Comparison of ENCODE assay signal across 10 cellular contexts in the genomic region with DNA sequence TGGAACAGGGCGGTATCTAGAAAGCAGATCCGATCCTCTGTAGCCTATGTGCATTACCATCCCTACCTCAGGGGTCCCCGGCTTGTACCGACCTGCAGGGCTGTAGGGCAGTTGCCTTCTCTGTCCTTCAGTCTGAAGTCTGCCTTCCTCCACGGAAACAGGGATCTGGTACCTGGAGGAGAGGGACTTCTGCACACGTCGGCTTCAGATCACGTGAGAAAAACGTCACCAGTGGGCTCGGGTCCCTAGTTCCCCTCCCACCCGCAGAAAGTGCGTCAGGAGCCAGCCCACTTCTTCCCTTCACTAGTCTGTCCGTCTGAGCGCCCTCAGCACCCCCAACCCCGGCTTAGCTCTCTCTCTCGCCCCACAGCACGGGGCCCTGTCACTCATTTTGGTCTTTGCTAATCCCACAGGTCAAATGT. TPM values are rescaled to one million over a fixed set of nuclear protein-coding genes. Genes with fewer than 3 reads are reported as not detected.
DNase-seq lines count a peak whose midpoint lies in the region; ATAC-seq and TF ChIP-seq lines count a peak whose summit lies in the region.
"Had no signal": no experiment of that assay in that cellular context is flagged by ENCODE, and none has a peak within 500 bp of the region (broad histone marks: within the 10 kb centered on the region; RNA-seq: fewer than 3 reads in every experiment).

A gene with protein sequence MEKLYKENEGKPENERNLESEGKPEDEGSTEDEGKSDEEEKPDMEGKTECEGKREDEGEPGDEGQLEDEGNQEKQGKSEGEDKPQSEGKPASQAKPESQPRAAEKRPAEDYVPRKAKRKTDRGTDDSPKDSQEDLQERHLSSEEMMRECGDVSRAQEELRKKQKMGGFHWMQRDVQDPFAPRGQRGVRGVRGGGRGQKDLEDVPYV (minus strand): TSS at position 170 of the 422 bp plus-strand sequence. CDS start 2,187 bp downstream, outside the sequence.

- TF ChIP-seq CTCF in testis (IDR thresholded peaks at IDR 0.05) = no peak

- H3K4me1 Mint-ChIP-seq in activated T-cell treated with anti-CD3 and anti-CD28 coated beads, Interleukin-2, amount 50 U/mL, for 4 hours (ENCODE audit: low read depth) = peaks cover 8% of the 10 kb centered on the region
- peaks cover 6% of the 10 kb centered on the region for H3K4me1 Mint-ChIP-seq in activated naive CD8-positive, alpha-beta T cell (ENCODE audit: low read depth)

- no peaks in the 10 kb centered on the region for H3K9me3 ChIP-seq in testis

- H3K36me3 Mint-ChIP-seq in activated T-cell treated with anti-CD3 and anti-CD28 coated beads, Interleukin-2, amount 50 U/mL, for 4 hours (ENCODE audit: insufficient read depth) = no peaks in the 10 kb centered on the region
- H3K36me3 Mint-ChIP-seq in activated naive CD8-positive, alpha-beta T cell = no peaks in the 10 kb centered on the region
- H3K36me3 Mint-ChIP-seq: activated CD8-positive, alpha-beta memory T cell treated with anti-CD3 and anti-CD28 coated beads, Interleukin-2, amount 10 ng/mL, durations not matched to agents 7 days and 5 days had no signal

- intact Hi-C loops in testis (cut with DNase I; ENCODE audit: low total_unique reads) = no loop called here

- no peaks in the 10 kb centered on the region for H3K4me1 ChIP-seq in testis

- no peaks in the 10 kb centered on the region for H3K9me3 Mint-ChIP-seq in activated T-cell treated with anti-CD3 and anti-CD28 coated beads, Interleukin-2, amount 50 U/mL, for 4 hours
- no peaks in the 10 kb centered on the region for H3K9me3 Mint-ChIP-seq in activated naive CD8-positive, alpha-beta T cell (ENCODE audit: low read depth)

- no peak for DNase-seq in activated T-cell treated with anti-CD3 and anti-CD28 coated beads, Interleukin-2, amount 50 U/mL, for 4 hours
- DNase-seq in activated T-cell treated with anti-CD3 and anti-CD28 coated beads, Interleukin-2, amount 50 U/mL, for 48 hours = no peak
- DNase-seq in left kidney (ENCODE audit: low read depth, low spot score) (peak; percentile 86), testis (peak; percentile 84), 8988T (no peak), HuH-7.5 (ENCODE audit: low spot score) (no peak)
- DNase-seq: activated CD8-positive, alpha-beta memory T cell treated with anti-CD3 and anti-CD28 coated beads, Interleukin-2, amount 10 ng/mL, durations not matched to agents 7 days and 5 days had no signal

- H3K27ac ChIP-seq in testis = peak within 1 kb of the TSS; percentile 61 to 77
- H3K27ac ChIP-seq: RWPE1 had no signal

- H3K27me3 Mint-ChIP-seq in activated T-cell treated with anti-CD3 and anti-CD28 coated beads, Interleukin-2, amount 50 U/mL, for 4 hours (ENCODE audit: low read depth) = peaks cover 46% of the 10 kb centered on the region
- H3K27me3 Mint-ChIP-seq in activated naive CD8-positive, alpha-beta T cell = peaks cover 29% of the 10 kb centered on the region

- TF ChIP-seq POLR2A in testis (IDR thresholded peaks at IDR 0.05) = no peak

- peak within 1 kb of the TSS; percentile 29 to 60 for H3K4me3 ChIP-seq in testis

- H3K27ac Mint-ChIP-seq in activated naive CD8-positive, alpha-beta T cell = no peak within 1 kb of the TSS
- H3K27ac Mint-ChIP-seq: activated CD8-positive, alpha-beta memory T cell treated with anti-CD3 and anti-CD28 coated beads, Interleukin-2, amount 10 ng/mL, durations not matched to agents 7 days and 5 days had no signal

- peak within 1 kb of the TSS; percentile 38 for H3K4me3 Mint-ChIP-seq in activated T-cell treated with anti-CD3 and anti-CD28 coated beads, Interleukin-2, amount 50 U/mL, for 4 hours
- H3K4me3 Mint-ChIP-seq in activated naive CD8-positive, alpha-beta T cell = peak within 1 kb of the TSS; percentile 80
- H3K4me3 Mint-ChIP-seq: activated CD8-positive, alpha-beta memory T cell treated with anti-CD3 and anti-CD28 coated beads, Interleukin-2, amount 10 ng/mL, durations not matched to agents 7 days and 5 days had no signal

- no peaks in the 10 kb centered on the region for H3K36me3 ChIP-seq in testis (ENCODE audit: low read depth, missing control alignments)

- 3 to 7% methylated on average over 9 to 17 of the region's 17 CpGs for WGBS in testis, 2 donors

- ATAC-seq in activated T-cell treated with anti-CD3 and anti-CD28 coated beads, Interleukin-2, amount 50 U/mL, for 4 hours = peak in 1 of 2 donors; percentile 10
- no peak for ATAC-seq in HG03469 (IDR thresholded peaks at IDR 0.05; ENCODE audit: unreplicated experiment)
- ATAC-seq: activated CD8-positive, alpha-beta memory T cell treated with anti-CD3 and anti-CD28 coated beads, Interleukin-2, amount 10 ng/mL, durations not matched to agents 7 days and 5 days had no signal

- H3K27me3 ChIP-seq in testis = no peaks in the 10 kb centered on the region

RNA-seq across cellular contexts. Expression of the gene that starts here (rescaled TPM):
- not detected for total RNA-seq in activated T-cell treated with anti-CD3 and anti-CD28 coated beads, Interleukin-2, amount 50 U/mL, for 4 hours
- 100 to 1,000 TPM in 1 of 2 donors, 10 to 100 TPM in 1; 89.1 to 103 TPM for total RNA-seq in testis
- 77.5 TPM for polyA plus RNA-seq in testis (ENCODE audit: insufficient read depth, low read depth, low replicate concordance)
- total RNA-seq: activated CD8-positive, alpha-beta memory T cell treated with anti-CD3 and anti-CD28 coated beads, Interleukin-2, amount 10 ng/mL, durations not matched to agents 7 days and 5 days had no signal

Comparison
In these comparisons a context has a peak if more than half of its experiments do, and no peak if none do; other contexts are left out.
1. RNA of the gene that starts here (total RNA-seq): 89.1 to 103 TPM in testis; not detected in activated T-cell treated with anti-CD3 and anti-CD28 coated beads, Interleukin-2, amount 50 U/mL, for 4 hours; every median in the first group is over 10 times any median in the second.
2. DNase-seq: peak in left kidney (single experiment) and testis (single experiment); none in activated T-cell treated with anti-CD3 and anti-CD28 coated beads, Interleukin-2, amount 50 U/mL, for 4 hours (single experiment), activated T-cell treated with anti-CD3 and anti-CD28 coated beads, Interleukin-2, amount 50 U/mL, for 48 hours (0 of 2), 8988T (single experiment) and HuH-7.5 (single experiment).